Comparison of ENCODE assay signal across 8 cellular contexts in the genomic region with DNA sequence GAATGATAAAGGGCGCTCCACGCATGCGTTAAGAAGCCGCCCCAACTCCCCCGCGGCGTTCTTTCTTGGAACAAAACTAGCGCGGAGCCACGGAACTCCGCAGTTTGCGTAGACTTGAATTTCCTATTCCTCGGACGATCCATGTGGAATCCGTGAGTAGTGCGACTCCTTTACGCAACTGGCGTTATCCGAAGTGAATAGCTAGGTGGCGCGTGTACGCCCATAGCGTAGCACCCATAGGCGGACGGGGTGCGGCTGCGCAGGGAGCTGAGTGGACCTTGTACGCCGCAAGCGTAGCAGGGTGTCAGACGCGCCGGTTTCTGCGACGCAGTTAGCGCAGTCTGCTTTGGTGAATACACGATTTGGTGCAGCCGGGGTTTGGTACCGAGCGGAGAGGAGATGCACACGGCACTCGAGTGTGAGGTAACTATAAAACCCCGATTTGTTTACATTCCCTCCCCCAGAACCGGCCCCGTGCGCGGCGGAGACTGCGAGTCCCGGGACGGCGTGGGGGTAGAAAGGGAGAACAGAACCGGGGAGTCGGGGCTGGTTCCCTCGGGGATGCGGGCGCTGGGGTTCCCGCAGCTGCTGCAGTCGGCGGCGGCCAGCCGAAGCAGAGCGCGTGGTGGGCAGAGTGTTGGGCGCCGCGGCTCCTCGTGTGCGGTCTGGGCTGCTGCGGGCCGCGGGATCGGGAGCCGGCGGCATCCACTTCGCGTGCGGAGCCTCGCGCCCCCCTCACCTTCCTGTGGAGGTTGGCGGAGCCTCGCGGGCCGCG. TPM values are rescaled to one million over a fixed set of nuclear protein-coding genes. Genes with fewer than 3 reads are reported as not detected.
DNase-seq lines count a peak whose midpoint lies in the region; ATAC-seq and TF ChIP-seq lines count a peak whose summit lies in the region.

A gene with protein sequence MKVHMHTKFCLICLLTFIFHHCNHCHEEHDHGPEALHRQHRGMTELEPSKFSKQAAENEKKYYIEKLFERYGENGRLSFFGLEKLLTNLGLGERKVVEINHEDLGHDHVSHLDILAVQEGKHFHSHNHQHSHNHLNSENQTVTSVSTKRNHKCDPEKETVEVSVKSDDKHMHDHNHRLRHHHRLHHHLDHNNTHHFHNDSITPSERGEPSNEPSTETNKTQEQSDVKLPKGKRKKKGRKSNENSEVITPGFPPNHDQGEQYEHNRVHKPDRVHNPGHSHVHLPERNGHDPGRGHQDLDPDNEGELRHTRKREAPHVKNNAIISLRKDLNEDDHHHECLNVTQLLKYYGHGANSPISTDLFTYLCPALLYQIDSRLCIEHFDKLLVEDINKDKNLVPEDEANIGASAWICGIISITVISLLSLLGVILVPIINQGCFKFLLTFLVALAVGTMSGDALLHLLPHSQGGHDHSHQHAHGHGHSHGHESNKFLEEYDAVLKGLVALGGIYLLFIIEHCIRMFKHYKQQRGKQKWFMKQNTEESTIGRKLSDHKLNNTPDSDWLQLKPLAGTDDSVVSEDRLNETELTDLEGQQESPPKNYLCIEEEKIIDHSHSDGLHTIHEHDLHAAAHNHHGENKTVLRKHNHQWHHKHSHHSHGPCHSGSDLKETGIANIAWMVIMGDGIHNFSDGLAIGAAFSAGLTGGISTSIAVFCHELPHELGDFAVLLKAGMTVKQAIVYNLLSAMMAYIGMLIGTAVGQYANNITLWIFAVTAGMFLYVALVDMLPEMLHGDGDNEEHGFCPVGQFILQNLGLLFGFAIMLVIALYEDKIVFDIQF (plus strand): TSS at position 368 of the 775 bp plus-strand sequence. CDS start 22,817 bp downstream, outside the sequence.

- H3K9me3 Mint-ChIP-seq in progenitor cell of endocrine pancreas (ENCODE audit: low read depth), result peaks cover under 1% of the 10 kb centered on the region

- H3K27ac ChIP-seq in angular gyrus (ENCODE audit: low read depth, low read length) (peak within 1 kb of the TSS; percentile 94), left ventricle myocardium inferior (replicated peaks) (peak within 1 kb of the TSS; percentile 99)

- H3K4me1 ChIP-seq in left ventricle myocardium inferior, result peaks cover 41% of the 10 kb centered on the region

- H3K4me3 ChIP-seq in left ventricle myocardium inferior, result peak within 1 kb of the TSS; percentile 98

- H3K27ac Mint-ChIP-seq in progenitor cell of endocrine pancreas, result peak within 1 kb of the TSS; percentile 99

- DNase-seq in NCI-H187 (lab: John Stamatoyannopoulos, UW) (peak; percentile 90 to 94), T-helper 2 cell (peak; percentile 84 to 97 (median 95)), left ventricle myocardium inferior (peak; percentile 96), progenitor cell of endocrine pancreas (ENCODE audit: low spot score, unreplicated experiment) (peak; percentile 97), ureter (ENCODE audit: low spot score) (peak; percentile 99)

- H3K36me3 ChIP-seq in left ventricle myocardium inferior, result no peaks in the 10 kb centered on the region

- peak within 1 kb of the TSS; percentile 97 for H3K4me3 Mint-ChIP-seq in progenitor cell of endocrine pancreas (ENCODE audit: low read depth)

- ATAC-seq in GM18498 (IDR thresholded peaks at IDR 0.05; ENCODE audit: unreplicated experiment), result peak; percentile 73
- ATAC-seq in HG02938 (IDR thresholded peaks at IDR 0.05; ENCODE audit: unreplicated experiment), result peak; percentile 77

- no peaks in the 10 kb centered on the region for H3K36me3 Mint-ChIP-seq in progenitor cell of endocrine pancreas (ENCODE audit: insufficient read depth)

- H3K27me3 Mint-ChIP-seq in progenitor cell of endocrine pancreas, result no peaks in the 10 kb centered on the region

- H3K9me3 ChIP-seq in left ventricle myocardium inferior (replicated peaks), result no peaks in the 10 kb centered on the region

- peaks cover 20% of the 10 kb centered on the region for H3K4me1 Mint-ChIP-seq in progenitor cell of endocrine pancreas (ENCODE audit: low read depth)

- intact Hi-C loops in left ventricle myocardium inferior (cut with micrococcal nuclease), result no loop called here

- H3K27me3 ChIP-seq in left ventricle myocardium inferior (ENCODE audit: low read depth), result no peaks in the 10 kb centered on the region

- TF ChIP-seq CTCF in left ventricle myocardium inferior (IDR thresholded peaks at IDR 0.05; ENCODE audit: borderline replicate concordance), result no peak
- TF ChIP-seq CTCF in progenitor cell of endocrine pancreas (IDR thresholded peaks at IDR 0.05; ENCODE audit: unreplicated experiment), result no peak

RNA-seq across cellular contexts. Expression of the gene that starts here (rescaled TPM):
- 8.6 TPM for total RNA-seq in left ventricle myocardium inferior
- 173 and 181 TPM in 2 replicates for total RNA-seq in progenitor cell of endocrine pancreas
- total RNA-seq in ureter, result 28.6 TPM

Comparison
In these comparisons a context has a peak if more than half of its experiments do, and no peak if none do; other contexts are left out.
1. Peak in every context shown above with its lines: DNase-seq, ATAC-seq, H3K4me3 ChIP-seq and H3K27ac ChIP-seq.